In the genomic region with DNA sequence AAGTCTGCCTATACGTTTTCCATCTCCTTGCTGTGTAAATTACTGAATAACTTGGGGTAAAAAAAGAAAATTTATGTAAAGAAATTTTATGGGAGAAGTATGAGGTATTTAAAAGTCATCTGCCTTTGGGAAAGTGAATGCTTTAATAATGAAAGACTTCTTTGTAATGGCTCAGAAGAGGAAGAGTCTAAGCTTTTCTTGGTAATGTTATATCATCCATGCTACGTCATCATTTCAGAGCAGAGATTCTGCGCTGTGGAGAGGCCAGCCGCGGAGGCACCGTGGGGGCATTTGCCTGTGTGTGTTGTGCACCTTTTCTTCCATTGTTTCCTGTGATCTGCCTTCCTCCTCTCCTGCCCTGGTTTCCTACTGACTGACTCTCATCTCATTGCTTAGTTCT, we compare ENCODE assay signal across 19 cellular contexts.
"Had no signal": no experiment of that assay in that cellular context is flagged by ENCODE, and none has a peak within 500 bp of the region (broad histone marks: within the 10 kb centered on the region; RNA-seq: fewer than 3 reads in every experiment).

No MANE protein-coding gene starts in this region.

- DNase-seq: activated CD4-positive, alpha-beta memory T cell treated with anti-CD3 and anti-CD28 coated beads for 36 hours; activated CD8-positive, alpha-beta memory T cell treated with anti-CD3 and anti-CD28 coated beads, Interleukin-2, amount 50 U/mL, for 4 hours; activated naive CD4-positive, alpha-beta T cell treated with anti-CD3 and anti-CD28 coated beads, Interleukin-2, amount 10 ng/mL, durations not matched to agents 7 days and 5 days; amygdala; cerebellar nuclear complex; immature natural killer cell; left colon; mucosa of descending colon; ovary; retina; stimulated activated CD4-positive, alpha-beta T cell treated with anti-CD3 and anti-CD28 coated beads, Interleukin-4, amount 100 ng/mL, for 1 hour; stimulated activated CD8-positive, alpha-beta memory T cell treated with anti-CD3 and anti-CD28 coated beads, Interleukin-4, amount 100 ng/mL, for 48 hours; thyroid gland had no signal

- H3K4me3 Mint-ChIP-seq: activated CD4-positive, alpha-beta memory T cell treated with anti-CD3 and anti-CD28 coated beads for 36 hours; activated naive CD4-positive, alpha-beta T cell treated with anti-CD3 and anti-CD28 coated beads, Interleukin-2, amount 10 ng/mL, durations not matched to agents 7 days and 5 days; activated T-helper 17 cell treated with anti-CD3 and anti-CD28 coated beads, Interleukin-2, amount 50 U/mL, for 72 hours; brain; dendritic cell treated with granulocyte-macrophage colony-stimulating factor and Interleukin-4, amounts not matched to agents 40 ng/mL and 50 ng/mL, for 4 days; immature natural killer cell; natural killer cell treated with Interleukin-12 subunit alpha and Interleukin-12 subunit beta and Interleukin-15 and Interleukin-18, amount 100 ng/mL, for 72 hours had no signal

- H3K9me3 ChIP-seq: esophagus muscularis mucosa, mucosa of descending colon, ovary, thyroid gland had no signal

- H3K4me1 Mint-ChIP-seq: activated T-helper 17 cell treated with anti-CD3 and anti-CD28 coated beads, Interleukin-2, amount 50 U/mL, for 72 hours had no signal

- H3K27me3 Mint-ChIP-seq: activated CD4-positive, alpha-beta memory T cell treated with anti-CD3 and anti-CD28 coated beads for 36 hours; activated naive CD4-positive, alpha-beta T cell treated with anti-CD3 and anti-CD28 coated beads, Interleukin-2, amount 10 ng/mL, durations not matched to agents 7 days and 5 days; activated T-helper 17 cell treated with anti-CD3 and anti-CD28 coated beads, Interleukin-2, amount 50 U/mL, for 72 hours; brain; dendritic cell treated with granulocyte-macrophage colony-stimulating factor and Interleukin-4, amounts not matched to agents 40 ng/mL and 50 ng/mL, for 4 days; natural killer cell treated with Interleukin-12 subunit alpha and Interleukin-12 subunit beta and Interleukin-15 and Interleukin-18, amount 100 ng/mL, for 72 hours had no signal

- H3K4me3 ChIP-seq: esophagus muscularis mucosa, mucosa of descending colon, ovary, thyroid gland had no signal

- ATAC-seq: activated T-helper 17 cell treated with anti-CD3 and anti-CD28 coated beads, Interleukin-2, amount 50 U/mL, for 72 hours; left colon; mucosa of descending colon; natural killer cell treated with Interleukin-12 subunit alpha and Interleukin-12 subunit beta and Interleukin-15 and Interleukin-18, amount 100 ng/mL, for 72 hours; SK-N-SH treated with all-trans-retinoic acid at 6 μM for 48 hours had no signal

- H3K27ac ChIP-seq: esophagus muscularis mucosa, ovary, thyroid gland had no signal

- H3K27me3 ChIP-seq: esophagus muscularis mucosa, ovary, thyroid gland had no signal

- H3K36me3 ChIP-seq: ovary had no signal

- H3K9me3 Mint-ChIP-seq: activated CD4-positive, alpha-beta memory T cell treated with anti-CD3 and anti-CD28 coated beads for 36 hours; activated naive CD4-positive, alpha-beta T cell treated with anti-CD3 and anti-CD28 coated beads, Interleukin-2, amount 10 ng/mL, durations not matched to agents 7 days and 5 days; activated T-helper 17 cell treated with anti-CD3 and anti-CD28 coated beads, Interleukin-2, amount 50 U/mL, for 72 hours; dendritic cell treated with granulocyte-macrophage colony-stimulating factor and Interleukin-4, amounts not matched to agents 40 ng/mL and 50 ng/mL, for 4 days; immature natural killer cell; natural killer cell treated with Interleukin-12 subunit alpha and Interleukin-12 subunit beta and Interleukin-15 and Interleukin-18, amount 100 ng/mL, for 72 hours had no signal

- H3K27ac Mint-ChIP-seq: activated CD4-positive, alpha-beta memory T cell treated with anti-CD3 and anti-CD28 coated beads for 36 hours; activated naive CD4-positive, alpha-beta T cell treated with anti-CD3 and anti-CD28 coated beads, Interleukin-2, amount 10 ng/mL, durations not matched to agents 7 days and 5 days; activated T-helper 17 cell treated with anti-CD3 and anti-CD28 coated beads, Interleukin-2, amount 50 U/mL, for 72 hours; dendritic cell treated with granulocyte-macrophage colony-stimulating factor and Interleukin-4, amounts not matched to agents 40 ng/mL and 50 ng/mL, for 4 days had no signal
